ENCODE assay signal across 19 cellular contexts in the genomic region with DNA sequence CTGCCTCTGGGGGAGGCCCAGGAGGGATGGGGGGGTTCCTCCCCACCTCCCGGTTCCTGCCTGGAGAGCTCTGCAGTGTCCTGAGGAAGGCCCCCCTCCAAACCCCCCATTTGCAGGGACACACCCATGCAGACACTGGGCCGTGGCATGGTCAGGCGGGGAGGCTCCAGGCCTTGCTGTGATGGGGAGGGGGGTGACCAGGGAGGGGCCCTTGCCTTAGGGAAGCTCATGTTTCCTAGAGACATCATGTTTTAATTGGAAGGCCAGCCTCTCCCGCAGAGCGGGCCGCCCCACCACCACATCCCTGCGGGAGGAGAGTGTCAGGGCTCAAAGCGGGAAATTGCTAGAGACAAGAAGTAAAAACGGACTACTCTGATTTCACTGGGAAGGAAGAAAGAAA. TPM values are rescaled to one million over a fixed set of nuclear protein-coding genes. Genes with fewer than 3 reads are reported as not detected.
DNase-seq lines count a peak whose midpoint lies in the region; ATAC-seq and TF ChIP-seq lines count a peak whose summit lies in the region.
"Had no signal": no experiment of that assay in that cellular context is flagged by ENCODE, and none has a peak within 500 bp of the region (broad histone marks: within the 10 kb centered on the region; RNA-seq: fewer than 3 reads in every experiment).

No MANE protein-coding gene starts in this region.

- 63 to 66% methylated on average over 5 to 6 of the region's 9 CpGs for WGBS in gastroesophageal sphincter (ENCODE audit: low coverage in 1 of 2), 2 donors

- TF ChIP-seq POLR2A in gastroesophageal sphincter (IDR thresholded peaks at IDR 0.05) (no peak), gastrocnemius medialis (IDR thresholded peaks at IDR 0.05) (no peak)

- TF ChIP-seq EP300 in gastroesophageal sphincter (IDR thresholded peaks at IDR 0.05): no peak

- no peak overlapping the region for H3K27ac ChIP-seq in HEK293 (ENCODE audit: extremely low read depth, low read depth, low read length)
- peak overlapping the region in 2 of 4 donors; percentile 12 to 43 for H3K27ac ChIP-seq in gastroesophageal sphincter
- H3K27ac ChIP-seq in gastrocnemius medialis: peak overlapping the region in 3 of 4 donors; percentile 22 to 47 (median 25)
- H3K27ac ChIP-seq: KMS-11 had no signal

- H3K27me3 ChIP-seq in gastroesophageal sphincter (peaks cover 40% of the 10 kb centered on the region), gastrocnemius medialis (peaks cover 3 to 12% (median 8%) of the 10 kb centered on the region in 3 donors)

- H3K36me3 ChIP-seq in HEK293 (ENCODE audit: control insufficient read depth in 2 of 2, insufficient read depth in 1 of 2, low read length in 2 of 2) (no peaks in the 10 kb centered on the region), gastroesophageal sphincter (no peaks in the 10 kb centered on the region), gastrocnemius medialis (no peaks in the 10 kb centered on the region)

- TF ChIP-seq CTCF in HEK293 (tag by site-specific recombination; IDR thresholded peaks at IDR 0.05): no peak
- TF ChIP-seq CTCF in gastroesophageal sphincter (IDR thresholded peaks at IDR 0.05): no peak
- no peak for TF ChIP-seq CTCF in gastrocnemius medialis (IDR thresholded peaks at IDR 0.05 in 4 of 5, conservative IDR thresholded peaks at IDR 0.05 in 1 of 5)

- in situ Hi-C loops in gastrocnemius medialis (cut with MboI; ENCODE audit: low sequenced_read_pairs in 4 of 4): no loop called here

- ATAC-seq in SK-N-SH treated with all-trans-retinoic acid at 6 μM for 48 hours: peak; percentile 93
- peak; percentile 23 for ATAC-seq in gastroesophageal sphincter
- no peak for ATAC-seq in gastrocnemius medialis
- ATAC-seq in HG02623 (IDR thresholded peaks at IDR 0.05; ENCODE audit: unreplicated experiment): no peak
- ATAC-seq in GM21390 (IDR thresholded peaks at IDR 0.05; ENCODE audit: unreplicated experiment): no peak
- ATAC-seq: activated CD4-positive, alpha-beta T cell treated with anti-CD3 and anti-CD28 coated beads for 36 hours; naive thymus-derived CD8-positive, alpha-beta T cell had no signal

- no peak overlapping the region for H3K4me3 ChIP-seq in HEK293 (ENCODE audit: low read depth, low read length)
- H3K4me3 ChIP-seq in gastroesophageal sphincter: no peak overlapping the region
- no peak overlapping the region for H3K4me3 ChIP-seq in gastrocnemius medialis

- intact Hi-C loops in gastrocnemius medialis (cut with DNase I; ENCODE audit: low total_unique reads): no loop called here

- DNase-seq in gastrocnemius medialis (no peak), medulla oblongata (ENCODE audit: extremely low spot score) (no peak), AG08395 (ENCODE audit: low spot score) (no peak)
- DNase-seq: activated CD4-positive, alpha-beta T cell treated with anti-CD3 and anti-CD28 coated beads for 36 hours; activated gamma-delta T cell; GF-D8; naive thymus-derived CD8-positive, alpha-beta T cell; NCI-H1092; T1000 had no signal

- CTCF ChIA-PET in HEK293 (lab: Yijun Ruan, JAX): interaction anchor here (0.5 to 0.6 kb wide), 2 partner anchors 49 to 314 kb away, joined by 4 read pairs; no protein-coding TSS in a partner anchor

- no peaks in the 10 kb centered on the region for H3K9me3 ChIP-seq in HEK293 (ENCODE audit: control insufficient read depth, insufficient read depth, low read depth, low read length)
- H3K9me3 ChIP-seq in gastroesophageal sphincter: no peaks in the 10 kb centered on the region
- no peaks in the 10 kb centered on the region for H3K9me3 ChIP-seq in gastrocnemius medialis

- H3K4me1 ChIP-seq in HEK293 (ENCODE audit: control insufficient read depth, insufficient read depth, low read length): no peaks in the 10 kb centered on the region
- H3K4me1 ChIP-seq in gastroesophageal sphincter: peaks cover 0 to 10% (median 0%) of the 10 kb centered on the region in 3 donors
- no peaks in the 10 kb centered on the region for H3K4me1 ChIP-seq in gastrocnemius medialis

- POLR2A ChIA-PET in HEK293 (lab: Yijun Ruan, JAX): interaction anchor here (1.2 kb wide), 1 partner anchor 19 kb away, joined by 5 read pairs; no protein-coding TSS in a partner anchor

TF ChIP-seq in HEK293, 187 proteins besides CTCF, POLR2A, EP300 and RAD21 (continues in another document):
- TF ChIP-seq ZNF629 (tag by site-specific recombination; IDR thresholded peaks at IDR 0.05) (no peak), ZBTB21 (tag by site-specific recombination; IDR thresholded peaks at IDR 0.05) (no peak), ZNF112 (tag by site-specific recombination; IDR thresholded peaks at IDR 0.05) (no peak), KLF10 (tag by site-specific recombination; IDR thresholded peaks at IDR 0.05) (no peak), PRDM10 (tag by site-specific recombination; IDR thresholded peaks at IDR 0.05) (peak; percentile 33; the same call in 1 of the 2 replicates), ZNF658 (tag by site-specific recombination; IDR thresholded peaks at IDR 0.05) (no peak)

TF ChIP-seq in SK-N-SH treated with all-trans-retinoic acid at 6 μM for 48 hours, 23 proteins besides CTCF, POLR2A, EP300 and RAD21:
- TF ChIP-seq ZFP3 (CRISPR knock-in tag; IDR thresholded peaks at IDR 0.05): no peak
- no peak for TF ChIP-seq ZNF565 (CRISPR knock-in tag; conservative IDR thresholded peaks at IDR 0.05; ENCODE audit: low read depth)
- TF ChIP-seq ZC3H10 (CRISPR knock-in tag; IDR thresholded peaks at IDR 0.05): no peak
- no peak for TF ChIP-seq BACH2 (CRISPR knock-in tag; IDR thresholded peaks at IDR 0.05; ENCODE audit: borderline replicate concordance)
- no peak for TF ChIP-seq ZFP30 (CRISPR knock-in tag; IDR thresholded peaks at IDR 0.05)
- TF ChIP-seq, protein P1, sequence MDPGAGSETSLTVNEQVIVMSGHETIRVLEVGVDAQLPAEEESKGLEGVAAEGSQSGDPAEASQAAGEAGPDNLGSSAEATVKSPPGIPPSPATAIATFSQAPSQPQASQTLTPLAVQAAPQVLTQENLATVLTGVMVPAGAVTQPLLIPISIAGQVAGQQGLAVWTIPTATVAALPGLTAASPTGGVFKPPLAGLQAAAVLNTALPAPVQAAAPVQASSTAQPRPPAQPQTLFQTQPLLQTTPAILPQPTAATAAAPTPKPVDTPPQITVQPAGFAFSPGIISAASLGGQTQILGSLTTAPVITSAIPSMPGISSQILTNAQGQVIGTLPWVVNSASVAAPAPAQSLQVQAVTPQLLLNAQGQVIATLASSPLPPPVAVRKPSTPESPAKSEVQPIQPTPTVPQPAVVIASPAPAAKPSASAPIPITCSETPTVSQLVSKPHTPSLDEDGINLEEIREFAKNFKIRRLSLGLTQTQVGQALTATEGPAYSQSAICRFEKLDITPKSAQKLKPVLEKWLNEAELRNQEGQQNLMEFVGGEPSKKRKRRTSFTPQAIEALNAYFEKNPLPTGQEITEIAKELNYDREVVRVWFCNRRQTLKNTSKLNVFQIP (CRISPR knock-in tag; IDR thresholded peaks at IDR 0.05; ENCODE audit: borderline replicate concordance, low read depth): no peak

RNA-seq across cellular contexts. Expression of gene PRRX2, which starts 12.0 kb away (rescaled TPM):
- total RNA-seq in gastroesophageal sphincter (10 to 100 TPM in 1 of 4 donors, 1 to 10 TPM in 2, under 1 TPM in 1; 0.93 to 12.1 (median 7.1) TPM), gastrocnemius medialis (1 to 10 TPM in 2 of 4 donors, under 1 TPM in 1, not detected in 1; 0.75 to 1.7 (median 1.6) TPM)
- total RNA-seq: astrocyte; B cell; naive thymus-derived CD8-positive, alpha-beta T cell had no signal

RNA-seq across cellular contexts. Expression of gene ASB6, which starts 35.5 kb away (rescaled TPM):
- total RNA-seq in gastroesophageal sphincter (10 to 100 TPM; 21.3 to 37.2 (median 28.2) TPM), gastrocnemius medialis (10 to 100 TPM; 14.4 to 24.0 (median 19.4) TPM)

RNA-seq across cellular contexts. Expression of gene NTMT1, which starts 51.5 kb away (rescaled TPM):
- total RNA-seq in gastroesophageal sphincter: 10 to 100 TPM; 12.8 to 24.0 (median 21.8) TPM
- 10 to 100 TPM; 37.8 to 82.1 (median 48.1) TPM for total RNA-seq in gastrocnemius medialis

RNA-seq across cellular contexts. Expression of gene C9orf50, which starts 56.6 kb away (rescaled TPM):
- total RNA-seq in gastroesophageal sphincter (under 1 TPM in 1 of 4 donors, not detected in 3; 0.27 TPM), gastrocnemius medialis (not detected)
- total RNA-seq: activated CD4-positive, alpha-beta T cell treated with anti-CD3 and anti-CD28 coated beads for 36 hours; B cell; dermis microvascular lymphatic vessel endothelial cell; H4; naive thymus-derived CD8-positive, alpha-beta T cell had no signal

Comparison
In these comparisons a context has a peak if more than half of its experiments do, and no peak if none do; other contexts are left out.
1. ATAC-seq: peak in SK-N-SH treated with all-trans-retinoic acid at 6 μM for 48 hours (single experiment) and gastroesophageal sphincter (single experiment); none in gastrocnemius medialis (0 of 2), HG02623 (single experiment) and GM21390 (single experiment).
2. Of the 2 proteins assayed by ChIP-seq in both HEK293 and SK-N-SH treated with all-trans-retinoic acid at 6 μM for 48 hours: peak only in HEK293: PATZ1; only in SK-N-SH treated with all-trans-retinoic acid at 6 μM for 48 hours: none; in both: none; in neither: 1.